ENCODE assay signal across 8 cellular contexts in genomic region chrX:118347131-118347530, GRCh38. TPM values are rescaled to one million over a fixed set of nuclear protein-coding genes. Genes with fewer than 3 reads are reported as not detected.
A peak's percentile ranks its signal among the peaks of the same experiment; 100 is the strongest.
DNase-seq lines count a peak whose midpoint lies in the region; ATAC-seq and TF ChIP-seq lines count a peak whose summit lies in the region.

No MANE protein-coding gene starts in this region.

- H3K23ac ChIP-seq in neuronal stem cell (ENCODE audit: low read depth, low read length, poor library complexity), result no peak overlapping the region

- no peaks in the 10 kb centered on the region for H3K27me3 ChIP-seq in cardiac muscle cell
- H3K27me3 ChIP-seq in neuronal stem cell (ENCODE audit: control insufficient read depth in 3 of 3, insufficient read depth in 3 of 3, low read depth in 1 of 3, low read length in 3 of 3), result no peaks in the 10 kb centered on the region

- no peak overlapping the region for H3K18ac ChIP-seq in neuronal stem cell (ENCODE audit: low read length)

- H3K4me3 ChIP-seq in cardiac muscle cell (peak overlapping the region; percentile 69), SK-N-MC (peak overlapping the region; percentile 84), neuronal stem cell (ENCODE audit: low read length in 2 of 2) (peak overlapping the region; percentile 74 to 94)

- peak overlapping the region; percentile 49 for H3K4me2 ChIP-seq in neuronal stem cell (ENCODE audit: insufficient read depth, low read length, poor library complexity, severe bottlenecking)

- H3K14ac ChIP-seq in neuronal stem cell (ENCODE audit: low read length), result no peak overlapping the region

- H3K27ac ChIP-seq in cardiac muscle cell, result peak overlapping the region; percentile 90
- no peak overlapping the region for H3K27ac ChIP-seq in SK-N-MC
- peak overlapping the region; percentile 91 for H3K27ac ChIP-seq in epithelial cell of prostate
- H3K27ac ChIP-seq in neuronal stem cell (replicated peaks; ENCODE audit: low read length), result peak overlapping the region; percentile 89

- no peak overlapping the region for H4K8ac ChIP-seq in neuronal stem cell (ENCODE audit: low read depth, low read length)

- H2BK12ac ChIP-seq in neuronal stem cell (ENCODE audit: low read length), result no peak overlapping the region

- no peak for TF ChIP-seq CTCF in cardiac muscle cell (IDR thresholded peaks at IDR 0.05; ENCODE audit: low read depth, low read length)

- DNase-seq in cardiac muscle cell (ENCODE audit: low read depth in 1 of 2, low spot score in 1 of 2), result peak; percentile 6 to 56
- DNase-seq in Right ventricle myocardium superior, result no peak
- DNase-seq in SK-N-MC (ENCODE audit: low read depth, low spot score), result no peak
- no peak for DNase-seq in epithelial cell of prostate (ENCODE audit: low read depth, low spot score)
- DNase-seq in neuronal stem cell (ENCODE audit: low spot score), result no peak

- H2BK15ac ChIP-seq in neuronal stem cell (ENCODE audit: low read length), result no peak overlapping the region

- no peak for ATAC-seq in Right ventricle myocardium superior (ENCODE audit: poor library complexity)
- ATAC-seq in HG03354 (IDR thresholded peaks at IDR 0.05; ENCODE audit: poor library complexity, severe bottlenecking, unreplicated experiment), result no peak
- ATAC-seq in GM21423 (IDR thresholded peaks at IDR 0.05; ENCODE audit: unreplicated experiment), result no peak
- ATAC-seq in GM21786 (IDR thresholded peaks at IDR 0.05; ENCODE audit: unreplicated experiment), result no peak

- WGBS in neuronal stem cell (ENCODE audit: extremely low coverage in 2 of 2, insufficient read length in 2 of 2, insufficient replicate concordance in 1 of 2), 2 donors, result no CpG with 5 or more reads among the region's 11 CpGs

- intact Hi-C loops in Right ventricle myocardium superior (cut with DNase I), result no loop called here

- H2BK120ac ChIP-seq in neuronal stem cell (ENCODE audit: low read depth, low read length), result no peak overlapping the region

- H3K4me1 ChIP-seq in cardiac muscle cell (ENCODE audit: low read depth) (peaks cover 2% of the 10 kb centered on the region), neuronal stem cell (ENCODE audit: control insufficient read depth in 2 of 2, insufficient read depth in 1 of 2, low read depth in 1 of 2, low read length in 2 of 2) (peaks cover 0 to 14% of the 10 kb centered on the region in 2 donors)

- no peak overlapping the region for H2BK5ac ChIP-seq in neuronal stem cell (ENCODE audit: low read length)

- H3K79me1 ChIP-seq in neuronal stem cell (ENCODE audit: low read depth, low read length), result no peaks in the 10 kb centered on the region

- H4K91ac ChIP-seq in neuronal stem cell (ENCODE audit: low read depth, low read length, poor library complexity), result no peak overlapping the region

- H3K9me3 ChIP-seq in cardiac muscle cell (ENCODE audit: low read depth), result no peaks in the 10 kb centered on the region
- H3K9me3 ChIP-seq in SK-N-MC (ENCODE audit: low read depth, low read length), result no peaks in the 10 kb centered on the region
- no peaks in the 10 kb centered on the region for H3K9me3 ChIP-seq in neuronal stem cell (replicated peaks in 1 of 2; ENCODE audit: control insufficient read depth in 2 of 2, insufficient read depth in 1 of 2, low read depth in 1 of 2, low read length in 2 of 2)

- peak overlapping the region; percentile 82 for H3K9ac ChIP-seq in SK-N-MC (ENCODE audit: insufficient read length)
- H3K9ac ChIP-seq in neuronal stem cell (ENCODE audit: low read depth, low read length, poor library complexity), result no peak overlapping the region

- H3K4ac ChIP-seq in neuronal stem cell (ENCODE audit: low read length), result no peak overlapping the region

- H2AFZ ChIP-seq in neuronal stem cell (ENCODE audit: low read length), result peak overlapping the region; percentile 94

- H2AK5ac ChIP-seq in neuronal stem cell (ENCODE audit: low read depth, low read length), result no peak overlapping the region

- H3K36me3 ChIP-seq in cardiac muscle cell (no peaks in the 10 kb centered on the region), SK-N-MC (ENCODE audit: insufficient read depth, low read length) (no peaks in the 10 kb centered on the region), neuronal stem cell (replicated peaks in 1 of 2; ENCODE audit: control insufficient read depth in 2 of 2, insufficient read depth in 2 of 2, low read length in 2 of 2) (no peaks in the 10 kb centered on the region)

RNA-seq across cellular contexts. Expression of gene WDR44, which starts 1.2 kb away (rescaled TPM):
- 15.2 and 15.9 TPM in 2 replicates for total RNA-seq in cardiac muscle cell
- 11.9 and 18.6 TPM in 2 replicates for polyA plus RNA-seq in cardiac muscle cell
- total RNA-seq in Right ventricle myocardium superior, result 12.0 TPM
- polyA plus RNA-seq in neuronal stem cell (2013, experiment 1 of 2), result 8.2 TPM
- 8.4 TPM for polyA plus RNA-seq in neuronal stem cell (2013, experiment 2 of 2)

Comparison
In these comparisons a context has a peak if more than half of its experiments do, and no peak if none do; other contexts are left out.
1. DNase-seq: peak in cardiac muscle cell (2 of 2); none in Right ventricle myocardium superior (single experiment), SK-N-MC (single experiment), epithelial cell of prostate (single experiment) and neuronal stem cell (single experiment).
2. Peak in every context shown above with its lines, with median percentiles within 50 percentile points of each other: H3K4me3 ChIP-seq.